Comparison of ENCODE assay signal across 33 cellular contexts in the genomic region with DNA sequence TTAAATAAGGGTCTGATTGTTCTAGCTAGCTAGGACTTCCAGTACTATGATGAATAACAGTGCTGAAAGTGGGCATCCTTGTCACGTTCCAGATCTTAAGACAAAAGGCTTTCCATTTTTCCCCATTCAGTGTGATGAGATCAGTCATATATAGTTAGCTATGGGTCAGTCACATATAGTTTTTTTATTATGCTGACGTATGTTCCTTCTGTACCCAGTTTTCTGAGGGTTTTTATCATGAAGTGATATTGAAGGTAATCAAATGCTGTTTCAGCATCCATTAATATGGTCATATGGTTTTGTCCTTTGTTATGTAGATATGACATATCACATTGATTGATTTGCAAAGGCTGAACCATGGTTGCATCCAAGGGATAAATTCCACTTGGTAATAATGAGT.
"Had no signal": no experiment of that assay in that cellular context is flagged by ENCODE, and none has a peak within 500 bp of the region (broad histone marks: within the 10 kb centered on the region; RNA-seq: fewer than 3 reads in every experiment).

No MANE protein-coding gene starts in this region.

- DNase-seq: activated effector memory CD4-positive, alpha-beta T cell treated with anti-CD3 and anti-CD28 coated beads, Interleukin-2, amount 50 U/mL, for 16 hours; activated effector memory CD4-positive, alpha-beta T cell treated with Interleukin-2 at 50 U/mL for 16 hours; activated gamma-delta T cell; activated gamma-delta T cell treated with Interleukin-2 at 50 U/mL for 16 hours; activated naive CD4-positive, alpha-beta T cell; activated naive CD4-positive, alpha-beta T cell treated with anti-CD3 and anti-CD28 coated beads for 36 hours; activated naive CD4-positive, alpha-beta T cell treated with anti-CD3 and anti-CD28 coated beads, Interleukin-2, amount 10 ng/mL, durations not matched to agents 7 days and 5 days; activated naive CD4-positive, alpha-beta T cell treated with anti-CD3 and anti-CD28 coated beads, Interleukin-2, amount 50 U/mL, for 16 hours; activated naive CD4-positive, alpha-beta T cell treated with Interleukin-2 at 50 U/mL for 16 hours; activated naive CD8-positive, alpha-beta T cell treated with anti-CD3 and anti-CD28 coated beads for 36 hours; activated naive CD8-positive, alpha-beta T cell treated with anti-CD3 and anti-CD28 coated beads, Interleukin-2, amount 10 ng/mL, durations not matched to agents 7 days and 5 days; activated naive CD8-positive, alpha-beta T cell treated with anti-CD3 and anti-CD28 coated beads, Interleukin-2, amount 50 U/mL, for 24 hours; activated T-cell treated with anti-CD3 and anti-CD28 coated beads, Interleukin-2, amount 50 U/mL, for 24 hours; activated T-cell treated with anti-CD3 and anti-CD28 coated beads, Interleukin-2, amount 50 U/mL, for 4 hours; activated T-cell treated with anti-CD3 and anti-CD28 coated beads, Interleukin-2, amount 50 U/mL, for 48 hours; activated T-cell treated with anti-CD3 and anti-CD28 coated beads, Interleukin-2, amount 50 U/mL, for 72 hours; adrenal gland; amniotic stem cell; amygdala; anterior cingulate cortex; aorta; body of pancreas; brain microvascular endothelial cell; caudate nucleus; central memory CD4-positive, alpha-beta T cell; cerebellar nuclear complex had no signal

- ATAC-seq: activated naive CD4-positive, alpha-beta T cell treated with anti-CD3 and anti-CD28 coated beads, Interleukin-2, amount 50 U/mL, for 72 hours; activated naive CD8-positive, alpha-beta T cell treated with anti-CD3 and anti-CD28 coated beads, Interleukin-2, amount 50 U/mL, for 24 hours; activated T-cell treated with anti-CD3 and anti-CD28 coated beads, Interleukin-2, amount 50 U/mL, for 4 hours; activated T-cell treated with anti-CD3 and anti-CD28 coated beads, Interleukin-2, amount 50 U/mL, for 72 hours; activated T-helper 17 cell treated with anti-CD3 and anti-CD28 coated beads, Interleukin-2, amount 50 U/mL, for 72 hours; body of pancreas had no signal

- H3K4me3 ChIP-seq: adrenal gland, ascending aorta, body of pancreas, breast epithelium, cardiac muscle cell had no signal

- H3K27me3 ChIP-seq: adrenal gland, ascending aorta, body of pancreas, brain microvascular endothelial cell, breast epithelium, cardiac muscle cell had no signal

- H3K27ac ChIP-seq: adrenal gland, ascending aorta, body of pancreas, brain microvascular endothelial cell, breast epithelium, cardiac muscle cell had no signal

- H3K4me1 ChIP-seq: adrenal gland, ascending aorta, body of pancreas, breast epithelium had no signal

- H3K9me3 ChIP-seq: adrenal gland, ascending aorta, body of pancreas had no signal

- FAIRE-seq: astrocyte, bronchial epithelial cell had no signal

- H3K36me3 ChIP-seq: adrenal gland, ascending aorta, brain microvascular endothelial cell, breast epithelium, cardiac muscle cell had no signal
